In genomic region chr10:119251315-119251708, GRCh38 we compare ENCODE assay signal across 1 cellular context.
TF ChIP-seq lines count a peak whose summit lies in the region.

No MANE protein-coding gene starts in this region.

TF ChIP-seq in HepG2, 621 proteins besides CTCF, POLR2A, EP300 and RAD21 (continued from another document):
- no peak for TF ChIP-seq ATF4 (CRISPR knock-in tag; IDR thresholded peaks at IDR 0.05)
- no peak for TF ChIP-seq NFKBIZ (CRISPR knock-in tag; IDR thresholded peaks at IDR 0.05)
- TF ChIP-seq AKNA (CRISPR knock-in tag; IDR thresholded peaks at IDR 0.05; ENCODE audit: borderline replicate concordance) = no peak
- no peak for TF ChIP-seq SETDB1 (CRISPR knock-in tag; IDR thresholded peaks at IDR 0.05; ENCODE audit: borderline replicate concordance)
- TF ChIP-seq SP4 (CRISPR knock-in tag; IDR thresholded peaks at IDR 0.05) = no peak
- TF ChIP-seq UBTF (CRISPR knock-in tag; IDR thresholded peaks at IDR 0.05) = no peak
TF ChIP-seq in HepG2: peak in this region for 0.
